ENCODE assay signal across 17 cellular contexts in the genomic region with DNA sequence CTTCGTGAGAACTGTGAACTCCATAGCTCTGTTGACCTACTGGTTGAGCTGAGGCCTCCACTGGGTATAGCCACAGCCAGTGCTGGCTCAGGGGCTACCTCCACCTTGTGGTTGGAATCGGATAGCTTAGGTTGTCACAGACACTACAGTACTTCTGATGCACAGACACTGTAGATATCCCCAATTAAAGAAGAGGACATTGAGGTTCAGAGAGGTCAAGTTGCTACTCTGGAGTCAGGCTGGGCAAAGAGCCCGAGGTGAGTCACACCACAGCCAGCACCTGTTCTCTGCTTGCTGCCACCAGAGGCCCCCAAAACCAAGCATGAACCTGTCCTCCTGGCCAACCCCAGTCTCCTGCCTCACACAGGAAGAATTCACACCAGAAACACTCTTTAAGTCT. TPM values are rescaled to one million over a fixed set of nuclear protein-coding genes. Genes with fewer than 3 reads are reported as not detected.
DNase-seq lines count a peak whose midpoint lies in the region; TF ChIP-seq lines count a peak whose summit lies in the region.
"Had no signal": no experiment of that assay in that cellular context is flagged by ENCODE, and none has a peak within 500 bp of the region (broad histone marks: within the 10 kb centered on the region; RNA-seq: fewer than 3 reads in every experiment).

No MANE protein-coding gene starts in this region.

- dilution Hi-C loops in mammary epithelial cell (cut with HindIII; ENCODE audit: low sequenced_read_pairs) = no loop called here

- no peak overlapping the region for H3K4me2 ChIP-seq in mammary epithelial cell (ENCODE audit: insufficient read depth, low read depth, low read length)
- H3K4me2 ChIP-seq: KMS-11 had no signal

- DNase-seq in M059J (ENCODE audit: low read depth) (peak; percentile 44), mammary epithelial cell (no peak), myocyte (ENCODE audit: low read depth) (peak; percentile 81), thyroid gland (no peak), DMS153 treated with DMSO at 0.1 percent for 48 hours (lab: John Stamatoyannopoulos, UW; ENCODE audit: unreplicated experiment) (no peak), EL (no peak), NCI-H2029 treated with DMSO at 0.1 percent for 48 hours (lab: John Stamatoyannopoulos, UW) (no peak)
- DNase-seq: activated T-cell treated with anti-CD3 and anti-CD28 coated beads for 4 hours, cerebellar nuclear complex, head of caudate nucleus, left cardiac atrium, NCI-H187 treated with DMSO at 0.1 percent for 48 hours, NCI-H69, posterior cingulate gyrus had no signal

- H3K9ac ChIP-seq in mammary epithelial cell (ENCODE audit: insufficient read depth, low read length) = no peak overlapping the region
- H3K9ac ChIP-seq: KMS-11 had no signal

- no peak overlapping the region for H3K4me3 ChIP-seq in mammary epithelial cell (replicated peaks in 1 of 3; ENCODE audit: insufficient read depth in 1 of 3, low read depth in 2 of 3, low read length in 3 of 3)
- H3K4me3 ChIP-seq in thyroid gland (replicated peaks in 1 of 3) = no peak overlapping the region

- H3K27ac ChIP-seq in mammary epithelial cell (ENCODE audit: insufficient read depth, low read depth, low read length) (no peak overlapping the region), thyroid gland (no peak overlapping the region)
- H3K27ac ChIP-seq: KMS-11 had no signal

- CTCF ChIA-PET in mammary epithelial cell (lab: Charles Lee; ENCODE audit: low non-redundant PET) = no interaction called here

- TF ChIP-seq POLR2A in thyroid gland (IDR thresholded peaks at IDR 0.05) = no peak

- BruUV-seq in mammary epithelial cell (replicated peaks; lab: Mats Ljungman, UMichigan) = no TSS peak

- H3K27me3 ChIP-seq in mammary epithelial cell (ENCODE audit: insufficient read depth, low read length) (no peaks in the 10 kb centered on the region), thyroid gland (no peaks in the 10 kb centered on the region)

- H3K36me3 ChIP-seq in mammary epithelial cell (ENCODE audit: insufficient read depth, low read length) (peaks cover 28% of the 10 kb centered on the region), thyroid gland (peaks cover 32 to 54% of the 10 kb centered on the region in 2 donors)

- in situ Hi-C loops in mammary epithelial cell (cut with MboI; ENCODE audit: low sequenced_read_pairs in 2 of 2) = no loop called here

- WGBS in mammary epithelial cell (ENCODE audit: low coverage, missing lambda C conversion rate) = 53% methylated on average over 3 of the region's 3 CpGs
- 73 to 95% methylated on average over 3 of the region's 3 CpGs for WGBS in thyroid gland, 2 donors

- H2AFZ ChIP-seq in mammary epithelial cell (ENCODE audit: low read depth, low read length) = no peak overlapping the region

- no peaks in the 10 kb centered on the region for H3K9me3 ChIP-seq in mammary epithelial cell (replicated peaks; ENCODE audit: insufficient read depth, low read length)
- H3K9me3 ChIP-seq in thyroid gland = no peaks in the 10 kb centered on the region

- H4K20me1 ChIP-seq in mammary epithelial cell (ENCODE audit: insufficient read depth, low read length) = no peaks in the 10 kb centered on the region

- peaks cover 23% of the 10 kb centered on the region for H3K4me1 ChIP-seq in mammary epithelial cell (ENCODE audit: insufficient read depth, low read length)
- H3K4me1 ChIP-seq in thyroid gland = peaks cover 11% of the 10 kb centered on the region in 2 donors

- intact Hi-C loops in mammary epithelial cell (cut with micrococcal nuclease) (loop anchor here (1.0 kb wide), 1 partner anchor 157 kb away; no protein-coding TSS in a partner anchor), thyroid gland (cut with DNase I) (loop anchor here (10.0 kb wide), 1 partner anchor 289 kb away; no protein-coding TSS in a partner anchor)

- peaks cover 89% of the 10 kb centered on the region for H3K79me2 ChIP-seq in mammary epithelial cell (ENCODE audit: insufficient read depth, low read length)

- TF ChIP-seq CTCF in GM12873 (IDR thresholded peaks at IDR 0.05; ENCODE audit: insufficient read depth, low read depth, low read length, missing control alignments) (peak; percentile 21), mammary epithelial cell (conservative IDR thresholded peaks at IDR 0.05 in 1 of 2, IDR thresholded peaks at IDR 0.05 in 1 of 2; ENCODE audit: extremely low read depth in 1 of 2, insufficient read depth in 1 of 2, low read depth in 1 of 2, low read length in 2 of 2) (peak; percentile 14 to 35), thyroid gland (IDR thresholded peaks at IDR 0.05) (no peak)

RNA-seq across cellular contexts. Expression of a gene that starts 5.4 kb away (rescaled TPM):
- 71.4 and 88.6 TPM in 2 replicates for total RNA-seq in M059J (2014; rRNA removed; shearing (Covaris generic))
- total RNA-seq in mammary epithelial cell (10 to 100 TPM; 63.3 to 98.2 TPM), myocyte (51.0 and 62.8 TPM in 2 replicates), thyroid gland (10 to 100 TPM; 29.3 to 52.7 (median 44.2) TPM)
- polyA plus RNA-seq in mammary epithelial cell = 225 TPM
- polyA minus RNA-seq in mammary epithelial cell = 147 TPM
- polyA plus RNA-seq in myocyte (2012) = 90.5 TPM

RNA-seq across cellular contexts. Expression of a gene that starts 6.1 kb away (rescaled TPM):
- total RNA-seq in M059J (2014; rRNA removed; shearing (Covaris generic)) = 26.1 and 32.2 TPM in 2 replicates
- 10 to 100 TPM in 1 of 2 donors, 1 to 10 TPM in 1; 2.2 to 31.1 TPM for total RNA-seq in mammary epithelial cell
- polyA plus RNA-seq in mammary epithelial cell = 49.3 TPM
- 33.7 TPM for polyA minus RNA-seq in mammary epithelial cell
- 1.1 and 4.5 TPM in 2 replicates for total RNA-seq in myocyte
- 0.78 TPM for polyA plus RNA-seq in myocyte (2012)
- 1 to 10 TPM in 2 of 4 donors, under 1 TPM in 1, not detected in 1; 0.24 to 1.9 (median 1.7) TPM for total RNA-seq in thyroid gland
- polyA plus RNA-seq: CD14-positive monocyte had no signal

RNA-seq across cellular contexts. Expression of a gene that starts 26.1 kb away (rescaled TPM):
- total RNA-seq in M059J (2014; rRNA removed; shearing (Covaris generic)) = 24.2 and 29.6 TPM in 2 replicates
- total RNA-seq in mammary epithelial cell (10 to 100 TPM; 12.2 to 14.7 TPM), myocyte (47.4 and 55.7 TPM in 2 replicates), thyroid gland (10 to 100 TPM; 66.9 to 90.0 (median 83.1) TPM)
- 8.7 TPM for polyA plus RNA-seq in mammary epithelial cell
- 7.6 TPM for polyA minus RNA-seq in mammary epithelial cell
- 35.4 TPM for polyA plus RNA-seq in myocyte (2012)

RNA-seq across cellular contexts. Expression of a gene that starts 41.2 kb away (rescaled TPM):
- total RNA-seq in M059J (2014; rRNA removed; shearing (Covaris generic)) = 44.4 and 50.4 TPM in 2 replicates
- total RNA-seq in mammary epithelial cell (10 to 100 TPM; 22.8 to 40.0 TPM), myocyte (38.7 and 45.2 TPM in 2 replicates), thyroid gland (10 to 100 TPM; 37.5 to 69.3 (median 48.7) TPM)
- polyA plus RNA-seq in mammary epithelial cell = 34.8 TPM
- polyA minus RNA-seq in mammary epithelial cell = 15.5 TPM
- polyA plus RNA-seq in myocyte (2012) = 50.7 TPM

RNA-seq across cellular contexts. Expression of a gene that starts 42.0 kb away (rescaled TPM):
- total RNA-seq in M059J (2014; rRNA removed; shearing (Covaris generic)) = 17.1 and 21.5 TPM in 2 replicates
- total RNA-seq in mammary epithelial cell (10 to 100 TPM; 18.2 to 27.3 TPM), myocyte (14.7 and 16.4 TPM in 2 replicates), thyroid gland (100 to 1,000 TPM in 2 of 4 donors, 10 to 100 TPM in 2; 63.8 to 139 (median 107) TPM)
- polyA plus RNA-seq in mammary epithelial cell = 21.0 TPM
- polyA minus RNA-seq in mammary epithelial cell = 73.5 TPM
- 22.4 TPM for polyA plus RNA-seq in myocyte (2012)

Comparison
In these comparisons a context has a peak if more than half of its experiments do, and no peak if none do; other contexts are left out.
1. CTCF ChIP-seq: peak in GM12873 (single experiment) and mammary epithelial cell (2 of 2); none in thyroid gland (0 of 6).
2. DNase-seq: peak in M059J (single experiment) and myocyte (single experiment); none in mammary epithelial cell (single experiment), thyroid gland (0 of 2), DMS153 treated with DMSO at 0.1 percent for 48 hours (single experiment), EL (single experiment) and NCI-H2029 treated with DMSO at 0.1 percent for 48 hours (single experiment).